ENCODE assay signal across 18 cellular contexts in genomic region chr2:197354169-197354558, GRCh38. TPM values are rescaled to one million over a fixed set of nuclear protein-coding genes. Genes with fewer than 3 reads are reported as not detected.
DNase-seq lines count a peak whose midpoint lies in the region; ATAC-seq and TF ChIP-seq lines count a peak whose summit lies in the region.
"Had no signal": no experiment of that assay in that cellular context is flagged by ENCODE, and none has a peak within 500 bp of the region (broad histone marks: within the 10 kb centered on the region; RNA-seq: fewer than 3 reads in every experiment).

No MANE protein-coding gene starts in this region.

- no peaks in the 10 kb centered on the region for H3K9me2 ChIP-seq in DOHH2 (replicated peaks; ENCODE audit: control insufficient read depth, low read length)
- H3K9me2 ChIP-seq in OCI-LY1 (ENCODE audit: low read depth, low read length), result no peaks in the 10 kb centered on the region

- H3F3A ChIP-seq in DOHH2 (ENCODE audit: control insufficient read depth, insufficient read depth) (0 out of 2 replicates have a peak, but pooled peaks cover 3% of the 10 kb centered on the region), OCI-LY1 (ENCODE audit: insufficient read depth, low read length) (no peaks in the 10 kb centered on the region)

- peak overlapping the region; percentile 90 for H3K9ac ChIP-seq in OCI-LY1 (ENCODE audit: low read length)
- H3K9ac ChIP-seq: GM23248 had no signal

- TF ChIP-seq CTCF in DOHH2 (IDR thresholded peaks at IDR 0.05; ENCODE audit: low read depth, low read length, poor library complexity, severe bottlenecking), result no peak
- no peak for TF ChIP-seq CTCF in OCI-LY1 (IDR thresholded peaks at IDR 0.05; ENCODE audit: low read length)

- H4K20me1 ChIP-seq in DOHH2 (ENCODE audit: control insufficient read depth, insufficient read depth, low read depth, low read length) (peaks cover 4% of the 10 kb centered on the region; the same call in 1 of the 2 replicates), OCI-LY1 (ENCODE audit: insufficient read depth, low read length) (no peaks in the 10 kb centered on the region)

- H3K27ac ChIP-seq in DOHH2 (ENCODE audit: low read depth, low read length) (no peak overlapping the region), OCI-LY1 (ENCODE audit: low read depth, low read length, poor library complexity, severe bottlenecking) (no peak overlapping the region)
- H3K27ac ChIP-seq: A549, GM23248 had no signal

- peak overlapping the region; percentile 64 for H3K4me2 ChIP-seq in DOHH2 (ENCODE audit: low read length)
- peak overlapping the region; percentile 76 for H3K4me2 ChIP-seq in OCI-LY1 (ENCODE audit: low read length)
- H3K4me2 ChIP-seq: A549 had no signal

- ATAC-seq in left colon, result peak; percentile 77
- ATAC-seq in GM19463 (IDR thresholded peaks at IDR 0.05; ENCODE audit: unreplicated experiment), result no peak
- ATAC-seq: A549 had no signal

- H3K9me3 ChIP-seq in DOHH2 (ENCODE audit: control insufficient read depth, insufficient read depth, low read length) (no peaks in the 10 kb centered on the region), OCI-LY1 (ENCODE audit: low read length) (no peaks in the 10 kb centered on the region)
- H3K9me3 ChIP-seq: A549 had no signal

- no peak overlapping the region for H2AFZ ChIP-seq in OCI-LY1 (ENCODE audit: low read length)
- H2AFZ ChIP-seq: GM23248 had no signal

- H3K4me1 ChIP-seq in DOHH2 (ENCODE audit: control insufficient read depth, low read length) (peaks cover 42% of the 10 kb centered on the region), OCI-LY1 (ENCODE audit: insufficient read depth, low read length, severe bottlenecking) (peaks cover 44% of the 10 kb centered on the region)

- intact Hi-C loops in left colon (cut with DNase I, micrococcal nuclease), result no loop called here

- no peaks in the 10 kb centered on the region for H3K27me3 ChIP-seq in DOHH2 (ENCODE audit: control insufficient read depth, low read length)
- H3K27me3 ChIP-seq in OCI-LY1 (ENCODE audit: insufficient read depth, low read length), result no peaks in the 10 kb centered on the region

- peak overlapping the region; percentile 76 for H3K4me3 ChIP-seq in DOHH2 (ENCODE audit: low read length)
- H3K4me3 ChIP-seq in OCI-LY1 (ENCODE audit: low read depth, low read length, poor library complexity, severe bottlenecking), result peak overlapping the region; percentile 90
- H3K4me3 ChIP-seq: A549, GM23248 had no signal

- H3K79me2 ChIP-seq in DOHH2 (ENCODE audit: control insufficient read depth, low read length), result peaks cover 64% of the 10 kb centered on the region
- peaks cover 34% of the 10 kb centered on the region for H3K79me2 ChIP-seq in OCI-LY1 (ENCODE audit: insufficient read depth, low read length)

- H3K36me3 ChIP-seq in DOHH2 (ENCODE audit: control insufficient read depth, low read length), result peaks cover 54% of the 10 kb centered on the region
- H3K36me3 ChIP-seq in OCI-LY1 (ENCODE audit: insufficient read depth, low read length), result peaks cover 50% of the 10 kb centered on the region

- no peak for DNase-seq in left colon
- DNase-seq in AG08395 (ENCODE audit: low spot score), result no peak
- DNase-seq in medulla oblongata (ENCODE audit: extremely low spot score), result no peak
- DNase-seq: 8988T; ACHN; C1 segment of cervical spinal cord; Calu3; CD4-positive, alpha-beta memory T cell; COR-L47; DMS53; DMS79 treated with DMSO at 0.1 percent for 48 hours; GM23248; H7; HCEC 1CT had no signal

RNA-seq across cellular contexts. Expression of gene ANKRD44, which starts 43.6 kb away (rescaled TPM):
- total RNA-seq in left colon, result 10 to 100 TPM in 1 of 2 donors, 1 to 10 TPM in 1; 9.2 to 14.6 TPM
